1 cellular context compared by ENCODE assay signal in the genomic region with DNA sequence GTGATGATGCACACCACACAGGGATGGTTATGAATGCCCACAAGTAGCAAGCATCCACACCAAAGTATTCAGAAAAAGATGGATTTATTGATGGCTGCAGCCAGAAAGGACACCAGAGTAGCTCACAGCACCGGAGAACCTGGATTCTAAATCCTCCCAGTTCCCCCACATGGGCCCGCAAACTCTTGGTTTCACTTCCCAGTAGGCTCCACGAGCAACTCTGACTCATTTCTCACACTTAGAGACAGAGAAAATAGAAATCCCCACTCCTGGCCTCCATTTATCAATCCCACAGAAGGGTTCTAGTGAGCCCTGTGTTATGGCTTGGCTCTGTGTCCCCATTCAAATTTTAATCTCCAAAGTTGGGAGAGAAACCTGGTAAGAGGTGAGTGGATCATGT.
A peak's percentile ranks its signal among the peaks of the same experiment; 100 is the strongest.
TF ChIP-seq lines count a peak whose summit lies in the region.

No MANE protein-coding gene starts in this region.

TF ChIP-seq in GM12878, 131 proteins besides CTCF, POLR2A, EP300 and RAD21 (continued from another document):
- TF ChIP-seq, protein P1, sequence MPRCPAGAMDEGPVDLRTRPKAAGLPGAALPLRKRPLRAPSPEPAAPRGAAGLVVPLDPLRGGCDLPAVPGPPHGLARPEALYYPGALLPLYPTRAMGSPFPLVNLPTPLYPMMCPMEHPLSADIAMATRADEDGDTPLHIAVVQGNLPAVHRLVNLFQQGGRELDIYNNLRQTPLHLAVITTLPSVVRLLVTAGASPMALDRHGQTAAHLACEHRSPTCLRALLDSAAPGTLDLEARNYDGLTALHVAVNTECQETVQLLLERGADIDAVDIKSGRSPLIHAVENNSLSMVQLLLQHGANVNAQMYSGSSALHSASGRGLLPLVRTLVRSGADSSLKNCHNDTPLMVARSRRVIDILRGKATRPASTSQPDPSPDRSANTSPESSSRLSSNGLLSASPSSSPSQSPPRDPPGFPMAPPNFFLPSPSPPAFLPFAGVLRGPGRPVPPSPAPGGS (IDR thresholded peaks at IDR 0.05; ENCODE audit: borderline replicate concordance, insufficient read depth, low read depth, low read length, poor library complexity, severe bottlenecking): no peak
- TF ChIP-seq CHD4 (IDR thresholded peaks at IDR 0.05): no peak
- no peak for TF ChIP-seq PML (IDR thresholded peaks at IDR 0.05; ENCODE audit: low read length)
- TF ChIP-seq NR2C1 (IDR thresholded peaks at IDR 0.05): no peak
- TF ChIP-seq FOXM1 (IDR thresholded peaks at IDR 0.05; ENCODE audit: low read depth, low read length): no peak
- no peak for TF ChIP-seq CREM (IDR thresholded peaks at IDR 0.05; ENCODE audit: low read depth)
- TF ChIP-seq NFXL1 (IDR thresholded peaks at IDR 0.05; ENCODE audit: borderline replicate concordance): no peak
- no peak for TF ChIP-seq BHLHE40 (IDR thresholded peaks at IDR 0.05; ENCODE audit: borderline replicate concordance in 1 of 2, low read depth in 2 of 2, low read length in 1 of 2)
- no peak for TF ChIP-seq SMC3 (IDR thresholded peaks at IDR 0.05; ENCODE audit: borderline replicate concordance, low read length)
- TF ChIP-seq, protein P2, sequence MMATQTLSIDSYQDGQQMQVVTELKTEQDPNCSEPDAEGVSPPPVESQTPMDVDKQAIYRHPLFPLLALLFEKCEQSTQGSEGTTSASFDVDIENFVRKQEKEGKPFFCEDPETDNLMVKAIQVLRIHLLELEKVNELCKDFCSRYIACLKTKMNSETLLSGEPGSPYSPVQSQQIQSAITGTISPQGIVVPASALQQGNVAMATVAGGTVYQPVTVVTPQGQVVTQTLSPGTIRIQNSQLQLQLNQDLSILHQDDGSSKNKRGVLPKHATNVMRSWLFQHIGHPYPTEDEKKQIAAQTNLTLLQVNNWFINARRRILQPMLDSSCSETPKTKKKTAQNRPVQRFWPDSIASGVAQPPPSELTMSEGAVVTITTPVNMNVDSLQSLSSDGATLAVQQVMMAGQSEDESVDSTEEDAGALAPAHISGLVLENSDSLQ (IDR thresholded peaks at IDR 0.05): no peak
- TF ChIP-seq RUNX3 (IDR thresholded peaks at IDR 0.05; ENCODE audit: low read length): peak; percentile 63
- TF ChIP-seq JUNB (IDR thresholded peaks at IDR 0.05): 0 out of 2 replicates have a peak, but pooled peaks have one; percentile 40
TF ChIP-seq in GM12878: peak in this region for 8.
